ENCODE assay signal across 23 cellular contexts in the genomic region with DNA sequence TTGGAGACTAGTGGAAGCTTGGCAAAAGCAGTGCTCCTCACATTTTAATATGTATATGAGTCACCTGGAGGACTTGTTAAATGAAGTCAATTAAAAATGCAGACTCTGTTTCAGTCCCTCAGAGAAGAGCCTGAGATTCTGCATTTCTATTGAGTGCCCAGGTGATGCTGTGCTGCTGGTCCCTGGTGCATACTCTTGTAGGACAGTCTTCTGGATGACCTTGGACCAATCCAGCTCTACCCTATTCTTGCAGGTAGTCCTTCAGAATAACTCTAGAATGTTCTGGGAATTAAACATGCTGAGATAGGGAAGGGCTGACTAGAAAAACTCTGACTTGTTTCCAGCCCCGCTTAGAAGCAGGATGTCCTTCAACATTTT.
A peak's percentile ranks its signal among the peaks of the same experiment; 100 is the strongest.
DNase-seq lines count a peak whose midpoint lies in the region; ATAC-seq and TF ChIP-seq lines count a peak whose summit lies in the region.
"Had no signal": no experiment of that assay in that cellular context is flagged by ENCODE, and none has a peak within 500 bp of the region (broad histone marks: within the 10 kb centered on the region; RNA-seq: fewer than 3 reads in every experiment).

No MANE protein-coding gene starts in this region.

- H3K4me3 Mint-ChIP-seq in endodermal cell: no peak overlapping the region
- H3K4me3 Mint-ChIP-seq: B cell; CD8-positive, alpha-beta T cell had no signal

- intact Hi-C loops in aorta (cut with DNase I): no loop called here

- no peak for ATAC-seq in GM21717 (IDR thresholded peaks at IDR 0.05; ENCODE audit: unreplicated experiment)
- ATAC-seq in aorta (ENCODE audit: low FRiP score): no peak
- ATAC-seq: CD8-positive, alpha-beta T cell had no signal

- no peaks in the 10 kb centered on the region for H3K27me3 Mint-ChIP-seq in endodermal cell (ENCODE audit: insufficient read depth)
- H3K27me3 Mint-ChIP-seq: B cell had no signal

- H3K27ac ChIP-seq in HUES6 (ENCODE audit: low read depth, low read length): peak overlapping the region; percentile 82
- no peak overlapping the region for H3K27ac ChIP-seq in endodermal cell (ENCODE audit: low read depth, low read length)
- H3K27ac ChIP-seq in iPS-20b (ENCODE audit: low read length): peak overlapping the region; percentile 79
- no peak overlapping the region for H3K27ac ChIP-seq in aorta (ENCODE audit: low read depth in 1 of 2, low read length in 2 of 2)
- H3K27ac ChIP-seq: C4-2B, PC-9, SJSA1 had no signal

- H3K27ac Mint-ChIP-seq in endodermal cell: no peak overlapping the region
- H3K27ac Mint-ChIP-seq: B cell; CD8-positive, alpha-beta T cell had no signal

- no peaks in the 10 kb centered on the region for H3K27me3 ChIP-seq in HUES6 (ENCODE audit: control insufficient read depth, insufficient read depth, low read length)
- H3K27me3 ChIP-seq in endodermal cell (ENCODE audit: control insufficient read depth, insufficient read depth, low read length, poor library complexity, severe bottlenecking): no peaks in the 10 kb centered on the region
- H3K27me3 ChIP-seq in iPS-20b (ENCODE audit: insufficient read depth, low read length): no peaks in the 10 kb centered on the region
- no peaks in the 10 kb centered on the region for H3K27me3 ChIP-seq in aorta (ENCODE audit: control insufficient read depth in 1 of 2, insufficient read depth in 2 of 2, low read length in 1 of 2)
- H3K27me3 ChIP-seq: MG63, SJSA1 had no signal

- no peaks in the 10 kb centered on the region for H3K4me1 Mint-ChIP-seq in endodermal cell

- no peak overlapping the region for H3K4me3 ChIP-seq in HUES6 (ENCODE audit: low read depth, low read length)
- H3K4me3 ChIP-seq in endodermal cell (ENCODE audit: low read length): no peak overlapping the region
- H3K4me3 ChIP-seq in iPS-20b (ENCODE audit: low read length): peak overlapping the region; percentile 47; the same call in 1 of the 2 replicates
- H3K4me3 ChIP-seq in aorta (ENCODE audit: low read length in 2 of 2): no peak overlapping the region
- H3K4me3 ChIP-seq: MG63, PC-9, SJSA1 had no signal

- H3K9me3 ChIP-seq in HUES6 (ENCODE audit: control insufficient read depth, insufficient read depth, low read depth, low read length): no peaks in the 10 kb centered on the region
- no peaks in the 10 kb centered on the region for H3K9me3 ChIP-seq in endodermal cell (ENCODE audit: control insufficient read depth, low read length)
- no peaks in the 10 kb centered on the region for H3K9me3 ChIP-seq in iPS-20b (ENCODE audit: insufficient read depth, low read depth, low read length)
- no peaks in the 10 kb centered on the region for H3K9me3 ChIP-seq in aorta (ENCODE audit: control insufficient read depth, low read length)
- H3K9me3 ChIP-seq: Caco-2, SJSA1 had no signal

- peaks cover 11% of the 10 kb centered on the region for H3K9me3 Mint-ChIP-seq in endodermal cell
- H3K9me3 Mint-ChIP-seq: CD8-positive, alpha-beta T cell had no signal

- no peaks in the 10 kb centered on the region for H3K36me3 Mint-ChIP-seq in endodermal cell (ENCODE audit: low read depth)
- H3K36me3 Mint-ChIP-seq: CD8-positive, alpha-beta T cell had no signal

- no peak for TF ChIP-seq CTCF in endodermal cell (conservative IDR thresholded peaks at IDR 0.05)

- DNase-seq in endodermal cell (peak; percentile 43), NCI-H1417 treated with DMSO at 0.1 percent for 48 hours (lab: John Stamatoyannopoulos, UW) (no peak), HK-2 (ENCODE audit: unreplicated experiment) (no peak), aorta (no peak)
- DNase-seq: Caco-2; CD8-positive, alpha-beta T cell; IMR-90; KG1; MG63; NCI-H1105 treated with DMSO at 0.1 percent for 48 hours; NCI-H2029; NCI-H446 treated with DMSO at 0.1 percent for 48 hours; NCI-H526; NCI-H82; NK-92 treated with Interleukin-12 subunit alpha and Interleukin-12 subunit beta, amount 100 ng/mL, for 24 hours; PC-9; Right ventricle myocardium superior had no signal

- no peaks in the 10 kb centered on the region for H3K36me3 ChIP-seq in HUES6 (ENCODE audit: control insufficient read depth, insufficient read depth, low read length)
- H3K36me3 ChIP-seq in endodermal cell (ENCODE audit: control insufficient read depth, insufficient read depth, low read length): no peaks in the 10 kb centered on the region
- no peaks in the 10 kb centered on the region for H3K36me3 ChIP-seq in iPS-20b (ENCODE audit: insufficient read depth, low read depth, low read length)
- H3K36me3 ChIP-seq in aorta (ENCODE audit: control insufficient read depth in 1 of 2, insufficient read depth in 2 of 2, low read length in 1 of 2): no peaks in the 10 kb centered on the region
- H3K36me3 ChIP-seq: MG63, SJSA1 had no signal

- H3K9ac ChIP-seq in HUES6 (ENCODE audit: low read length): no peak overlapping the region
- H3K9ac ChIP-seq in endodermal cell (ENCODE audit: extremely low read depth, low read length, poor library complexity, severe bottlenecking): no peak overlapping the region
- peak overlapping the region; percentile 47; the same call in 1 of the 2 replicates for H3K9ac ChIP-seq in iPS-20b (ENCODE audit: low read depth, low read length)

- 90 to 100% methylated on average over 1 of the region's 1 CpG for WGBS in endodermal cell (ENCODE audit: insufficient coverage in 1 of 2, insufficient read length in 1 of 2), 2 experiments
- 80 to 94% methylated on average over 1 of the region's 1 CpG for whole genome bisulfite sequencing in aorta, 2 donors

- H3K4me1 ChIP-seq in HUES6 (ENCODE audit: control insufficient read depth, insufficient read depth, low read length) (peaks cover 31% of the 10 kb centered on the region), endodermal cell (ENCODE audit: control insufficient read depth, insufficient read depth, low read length) (no peaks in the 10 kb centered on the region), iPS-20b (ENCODE audit: insufficient read depth, low read length) (peaks cover 33% of the 10 kb centered on the region), aorta (ENCODE audit: control insufficient read depth in 1 of 2, insufficient read depth in 2 of 2, low read length in 2 of 2) (no peaks in the 10 kb centered on the region)
- H3K4me1 ChIP-seq: Caco-2, SJSA1 had no signal

Comparison
In these comparisons a context has a peak if more than half of its experiments do, and no peak if none do; other contexts are left out.
1. H3K27ac ChIP-seq: peak in HUES6 (single experiment) and iPS-20b (single experiment); none in endodermal cell (single experiment) and aorta (0 of 2).